8 cellular contexts compared by ENCODE assay signal in the genomic region with DNA sequence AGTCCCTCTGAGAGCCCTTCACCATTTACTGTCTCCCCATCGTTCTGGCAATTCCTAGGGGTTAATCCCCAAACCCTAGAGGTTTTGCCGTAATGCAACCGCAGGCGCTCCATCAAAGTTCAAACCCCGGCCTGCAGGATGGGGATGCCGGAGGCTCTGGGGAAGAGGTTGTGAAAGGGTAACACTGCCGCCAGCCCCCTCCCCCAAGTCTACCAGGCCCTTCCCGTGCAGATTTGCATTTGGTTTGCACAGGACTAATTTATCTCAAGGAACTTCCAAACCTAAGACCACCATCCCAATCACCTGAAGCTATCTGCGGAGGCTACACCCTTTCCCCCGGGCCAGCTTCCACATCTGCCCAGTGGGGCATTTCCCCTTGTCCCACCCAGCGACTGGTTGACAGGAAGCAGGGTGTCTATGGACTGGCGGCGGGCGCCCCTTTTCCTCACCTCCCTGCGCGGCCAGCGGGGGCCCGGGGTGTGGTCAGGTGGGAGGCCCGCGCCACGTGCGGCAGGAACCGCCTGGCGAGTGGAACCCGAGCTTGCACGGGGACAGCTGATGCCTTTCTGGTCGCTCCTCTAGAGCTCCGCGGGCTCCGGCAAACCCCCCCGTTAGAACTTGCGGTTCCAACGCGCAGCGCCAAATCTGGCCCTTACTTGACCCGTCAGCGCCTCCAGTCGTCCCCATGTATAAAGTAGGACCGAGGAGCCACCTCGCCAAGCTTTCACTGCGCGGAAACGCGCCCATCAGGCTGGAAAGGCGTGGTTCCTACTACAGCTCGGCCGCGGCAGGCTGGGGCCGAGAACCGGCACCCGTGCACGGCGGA. TPM values are rescaled to one million over a fixed set of nuclear protein-coding genes. Genes with fewer than 3 reads are reported as not detected.
DNase-seq lines count a peak whose midpoint lies in the region; ATAC-seq, FAIRE-seq and TF ChIP-seq lines count a peak whose summit lies in the region.

No MANE protein-coding gene starts in this region.

- H3K9me3 Mint-ChIP-seq in activated T-cell treated with anti-CD3 and anti-CD28 coated beads, Interleukin-2, amount 50 U/mL, for 24 hours: no peaks in the 10 kb centered on the region

- DNase-seq in activated T-cell treated with anti-CD3 and anti-CD28 coated beads, Interleukin-2, amount 50 U/mL, for 24 hours: peak; percentile 49
- DNase-seq in activated T-cell treated with anti-CD3 and anti-CD28 coated beads, Interleukin-2, amount 50 U/mL, for 1 hour: no peak
- DNase-seq in activated T-cell treated with anti-CD3 and anti-CD28 coated beads, Interleukin-2, amount 50 U/mL, for 48 hours: peak; percentile 38 to 52
- no peak for DNase-seq in iPS DF 6.9 (ENCODE audit: low read depth, low spot score)
- DNase-seq in thoracic aorta (ENCODE audit: low spot score): no peak
- DNase-seq in urothelium cell line (ENCODE audit: low spot score): no peak

- ATAC-seq in thoracic aorta (ENCODE audit: insufficient number of reproducible peaks, low FRiP score, low read depth): no peak
- no peak for ATAC-seq in GM18505 (IDR thresholded peaks at IDR 0.05; ENCODE audit: unreplicated experiment)
- ATAC-seq in HG02798 (IDR thresholded peaks at IDR 0.05; ENCODE audit: poor library complexity, unreplicated experiment): no peak

- peaks cover 2% of the 10 kb centered on the region; the same call in 1 of the 2 replicates for H3K4me1 ChIP-seq in iPS DF 6.9 (ENCODE audit: control insufficient read depth, insufficient read depth, low read length)
- peaks cover 7 to 18% of the 10 kb centered on the region in 2 donors for H3K4me1 ChIP-seq in thoracic aorta (ENCODE audit: control insufficient read depth in 1 of 2, low read depth in 2 of 2)

- H3K4me3 ChIP-seq in iPS DF 6.9 (ENCODE audit: low read length) (peak overlapping the region; percentile 44; the same call in 1 of the 2 replicates), thoracic aorta (peak overlapping the region; percentile 35)

- no peak overlapping the region for H3K27ac Mint-ChIP-seq in activated T-cell treated with anti-CD3 and anti-CD28 coated beads, Interleukin-2, amount 50 U/mL, for 24 hours

- peaks cover 2% of the 10 kb centered on the region for H3K36me3 Mint-ChIP-seq in activated T-cell treated with anti-CD3 and anti-CD28 coated beads, Interleukin-2, amount 50 U/mL, for 24 hours (ENCODE audit: low read depth)

- H3K27ac ChIP-seq in iPS DF 6.9 (ENCODE audit: low read length) (no peak overlapping the region), thoracic aorta (no peak overlapping the region)

- TF ChIP-seq CTCF in thoracic aorta (IDR thresholded peaks at IDR 0.05): no peak

- H3K36me3 ChIP-seq in iPS DF 6.9 (ENCODE audit: control insufficient read depth, insufficient read depth, low read length) (no peaks in the 10 kb centered on the region), thoracic aorta (peaks cover 17% of the 10 kb centered on the region)

- no peaks in the 10 kb centered on the region for H3K9me3 ChIP-seq in iPS DF 6.9 (ENCODE audit: control insufficient read depth, insufficient read depth, low read length)
- no peaks in the 10 kb centered on the region for H3K9me3 ChIP-seq in thoracic aorta

- peaks cover 32% of the 10 kb centered on the region for H3K27me3 Mint-ChIP-seq in activated T-cell treated with anti-CD3 and anti-CD28 coated beads, Interleukin-2, amount 50 U/mL, for 24 hours

- FAIRE-seq in urothelium cell line (lab: Jason Lieb, UNC): no peak

- H3K4me3 Mint-ChIP-seq in activated T-cell treated with anti-CD3 and anti-CD28 coated beads, Interleukin-2, amount 50 U/mL, for 24 hours: peak overlapping the region; percentile 44

- no peaks in the 10 kb centered on the region; the same call in 1 of the 2 replicates for H3K27me3 ChIP-seq in iPS DF 6.9 (ENCODE audit: control insufficient read depth, insufficient read depth, low read length)
- no peaks in the 10 kb centered on the region for H3K27me3 ChIP-seq in thoracic aorta (replicated peaks; ENCODE audit: insufficient read depth)

- no CpG with 5 or more reads among the region's 53 CpGs for WGBS in iPS DF 6.9 (ENCODE audit: insufficient coverage, insufficient read length)

- no peak for TF ChIP-seq POLR2A in GM18505 (IDR thresholded peaks at IDR 0.05; ENCODE audit: borderline replicate concordance, extremely low read depth, insufficient read depth, insufficient read length)

- peaks cover 4% of the 10 kb centered on the region for H3K4me1 Mint-ChIP-seq in activated T-cell treated with anti-CD3 and anti-CD28 coated beads, Interleukin-2, amount 50 U/mL, for 24 hours (ENCODE audit: low read depth)

RNA-seq across cellular contexts. Expression of a gene that starts 9.4 kb away (rescaled TPM):
- total RNA-seq in thoracic aorta: under 1 TPM in 1 of 2 donors, not detected in 1; 0.27 TPM

RNA-seq across cellular contexts. Expression of a gene that starts 39.1 kb away (rescaled TPM):
- 10 to 100 TPM; 35.1 to 35.7 TPM for total RNA-seq in thoracic aorta

RNA-seq across cellular contexts. Expression of a gene that starts 43.9 kb away (rescaled TPM):
- 10 to 100 TPM; 60.9 to 90.9 TPM for total RNA-seq in thoracic aorta

Comparison
In these comparisons a context has a peak if more than half of its experiments do, and no peak if none do; other contexts are left out.
1. DNase-seq: peak in activated T-cell treated with anti-CD3 and anti-CD28 coated beads, Interleukin-2, amount 50 U/mL, for 24 hours (single experiment) and activated T-cell treated with anti-CD3 and anti-CD28 coated beads, Interleukin-2, amount 50 U/mL, for 48 hours (2 of 2); none in activated T-cell treated with anti-CD3 and anti-CD28 coated beads, Interleukin-2, amount 50 U/mL, for 1 hour (single experiment), iPS DF 6.9 (single experiment), thoracic aorta (single experiment) and urothelium cell line (single experiment).